ENCODE assay signal across 13 cellular contexts in genomic region chr9:110180713-110181434, GRCh38. TPM values are rescaled to one million over a fixed set of nuclear protein-coding genes. Genes with fewer than 3 reads are reported as not detected.
DNase-seq lines count a peak whose midpoint lies in the region; ATAC-seq and TF ChIP-seq lines count a peak whose summit lies in the region.
"Had no signal": no experiment of that assay in that cellular context is flagged by ENCODE, and none has a peak within 500 bp of the region (broad histone marks: within the 10 kb centered on the region; RNA-seq: fewer than 3 reads in every experiment).

No MANE protein-coding gene starts in this region.

- no peaks in the 10 kb centered on the region for H3K36me3 Mint-ChIP-seq in activated T-helper 17 cell treated with anti-CD3 and anti-CD28 coated beads, Interleukin-2, amount 50 U/mL, for 72 hours (ENCODE audit: low read depth)

- no peak overlapping the region for H3K27ac ChIP-seq in HEK293 (ENCODE audit: extremely low read depth, low read depth, low read length)
- no peak overlapping the region for H3K27ac ChIP-seq in gastroesophageal sphincter

- H3K4me3 ChIP-seq in HEK293 (ENCODE audit: low read depth, low read length): no peak overlapping the region
- H3K4me3 ChIP-seq in gastroesophageal sphincter: no peak overlapping the region
- H3K4me3 ChIP-seq in HAP-1: no peak overlapping the region

- H3K4me1 Mint-ChIP-seq in activated T-helper 17 cell treated with anti-CD3 and anti-CD28 coated beads, Interleukin-2, amount 50 U/mL, for 72 hours: no peaks in the 10 kb centered on the region

- H3K27me3 ChIP-seq in gastroesophageal sphincter (no peaks in the 10 kb centered on the region), HAP-1 (ENCODE audit: low read depth) (no peaks in the 10 kb centered on the region)

- WGBS in gastroesophageal sphincter (ENCODE audit: low coverage in 1 of 2), 2 donors: 69 to 76% methylated on average over 2 to 6 of the region's 7 CpGs

- in situ Hi-C loops in HAP-1 (cut with MboI; ENCODE audit: low sequenced_read_pairs): loop anchor here (25.0 kb wide), 2 partner anchors 406 to 1106 kb away; partner anchors contain the start of gene SVEP1

- CTCF ChIA-PET in HEK293 (lab: Yijun Ruan, JAX): interaction anchor here (0.6 to 3.3 kb wide), 6 partner anchors 37 to 1259 kb away, joined by 3 to 28 read pairs (median 4); no protein-coding TSS in a partner anchor

- H3K4me1 ChIP-seq in HEK293 (ENCODE audit: control insufficient read depth, insufficient read depth, low read length) (no peaks in the 10 kb centered on the region), gastroesophageal sphincter (no peaks in the 10 kb centered on the region), HAP-1 (no peaks in the 10 kb centered on the region)

- H3K36me3 ChIP-seq in HEK293 (ENCODE audit: control insufficient read depth in 2 of 2, insufficient read depth in 1 of 2, low read length in 2 of 2): no peaks in the 10 kb centered on the region
- H3K36me3 ChIP-seq in gastroesophageal sphincter: no peaks in the 10 kb centered on the region
- no peaks in the 10 kb centered on the region for H3K36me3 ChIP-seq in HAP-1 (replicated peaks)

- TF ChIP-seq POLR2A in gastroesophageal sphincter (IDR thresholded peaks at IDR 0.05): no peak

- H3K27me3 Mint-ChIP-seq in activated T-helper 17 cell treated with anti-CD3 and anti-CD28 coated beads, Interleukin-2, amount 50 U/mL, for 72 hours: no peaks in the 10 kb centered on the region

- peak overlapping the region; percentile 10 for H3K27ac Mint-ChIP-seq in activated T-helper 17 cell treated with anti-CD3 and anti-CD28 coated beads, Interleukin-2, amount 50 U/mL, for 72 hours
- H3K27ac Mint-ChIP-seq: activated CD4-positive, alpha-beta memory T cell treated with anti-CD3 and anti-CD28 coated beads, Interleukin-2, amount 10 ng/mL, durations not matched to agents 7 days and 5 days; B cell had no signal

- no peak for ATAC-seq in activated T-helper 17 cell treated with anti-CD3 and anti-CD28 coated beads, Interleukin-2, amount 50 U/mL, for 72 hours (replicated peaks)
- ATAC-seq in gastroesophageal sphincter (peak; percentile 51), GM18511 (IDR thresholded peaks at IDR 0.05; ENCODE audit: unreplicated experiment) (no peak)

- DNase-seq in A172 (ENCODE audit: low spot score) (peak; percentile 58), ureter (ENCODE audit: low spot score) (no peak), HAP-1 (ENCODE audit: low spot score in 2 of 2) (no peak), superior temporal gyrus (ENCODE audit: extremely low spot score) (no peak)
- DNase-seq: activated CD4-positive, alpha-beta memory T cell treated with anti-CD3 and anti-CD28 coated beads, Interleukin-2, amount 10 ng/mL, durations not matched to agents 7 days and 5 days; NCI-H1694; stimulated activated naive CD4-positive, alpha-beta T cell had no signal

- H3K9me3 ChIP-seq in HEK293 (ENCODE audit: control insufficient read depth, insufficient read depth, low read depth, low read length): no peaks in the 10 kb centered on the region
- no peaks in the 10 kb centered on the region for H3K9me3 ChIP-seq in gastroesophageal sphincter
- no peaks in the 10 kb centered on the region for H3K9me3 ChIP-seq in HAP-1

- no peak overlapping the region for H3K4me3 Mint-ChIP-seq in activated T-helper 17 cell treated with anti-CD3 and anti-CD28 coated beads, Interleukin-2, amount 50 U/mL, for 72 hours
- H3K4me3 Mint-ChIP-seq: activated CD4-positive, alpha-beta memory T cell treated with anti-CD3 and anti-CD28 coated beads, Interleukin-2, amount 10 ng/mL, durations not matched to agents 7 days and 5 days; B cell had no signal

- TF ChIP-seq CTCF in HEK293 (tag by site-specific recombination; IDR thresholded peaks at IDR 0.05) (no peak), gastroesophageal sphincter (IDR thresholded peaks at IDR 0.05) (no peak)

- H3K9me3 Mint-ChIP-seq in activated T-helper 17 cell treated with anti-CD3 and anti-CD28 coated beads, Interleukin-2, amount 50 U/mL, for 72 hours: no peaks in the 10 kb centered on the region

- POLR2A ChIA-PET in HEK293 (lab: Yijun Ruan, JAX): no interaction called here

- no peak for TF ChIP-seq EP300 in gastroesophageal sphincter (IDR thresholded peaks at IDR 0.05)

TF ChIP-seq in HEK293, 187 proteins besides CTCF, POLR2A, EP300 and RAD21:
- peak; percentile 61 for TF ChIP-seq SETDB1 (IDR thresholded peaks at IDR 0.05; ENCODE audit: insufficient read length, low read length)
- peak; percentile 74; the same call in 1 of the 2 replicates for TF ChIP-seq TRIM28 (IDR thresholded peaks at IDR 0.05; ENCODE audit: borderline replicate concordance, low read length)
- no peak for TF ChIP-seq SCRT2 (tag by site-specific recombination; IDR thresholded peaks at IDR 0.05)

RNA-seq across cellular contexts. Expression of gene C9orf152, which starts 27.1 kb away (rescaled TPM):
- total RNA-seq in A172 (2014; rRNA removed; shearing (Covaris generic)): not detected in 2 replicates
- total RNA-seq in activated T-helper 17 cell treated with anti-CD3 and anti-CD28 coated beads, Interleukin-2, amount 50 U/mL, for 72 hours: not detected
- total RNA-seq in gastroesophageal sphincter: under 1 TPM in 1 of 4 donors, not detected in 3; 0.17 TPM
- total RNA-seq in ureter: 6.7 TPM
- total RNA-seq: activated CD4-positive, alpha-beta memory T cell treated with anti-CD3 and anti-CD28 coated beads, Interleukin-2, amount 10 ng/mL, durations not matched to agents 7 days and 5 days; B cell; SK-MEL-5 had no signal
